In the genomic region with DNA sequence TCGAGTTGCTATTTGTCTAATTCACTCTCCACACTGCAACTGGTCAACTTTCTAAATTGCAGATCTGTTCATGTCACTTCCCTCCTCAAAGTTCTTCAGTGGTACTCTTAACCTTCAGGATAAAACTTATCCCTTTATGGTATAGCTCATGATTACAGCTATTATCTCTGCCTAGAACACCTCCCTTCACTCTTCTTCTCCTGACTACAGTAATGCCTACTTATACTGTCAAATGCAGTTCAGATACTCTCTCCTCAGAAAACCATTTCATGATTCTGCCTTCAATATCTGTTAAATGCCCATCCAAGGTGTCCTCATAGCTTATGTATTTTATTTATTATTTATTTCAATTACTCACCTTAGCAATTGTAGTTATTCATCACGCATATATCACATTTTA, we compare ENCODE assay signal across 28 cellular contexts.
"Had no signal": no experiment of that assay in that cellular context is flagged by ENCODE, and none has a peak within 500 bp of the region (broad histone marks: within the 10 kb centered on the region; RNA-seq: fewer than 3 reads in every experiment).

No MANE protein-coding gene starts in this region.

- H3K4me3 ChIP-seq: left ventricle myocardium inferior, lung, pancreas, prostate gland, skin epidermis, stomach, testis, thyroid gland, transverse colon, upper lobe of left lung had no signal

- H3K4me1 ChIP-seq: left ventricle myocardium inferior, pancreas, prostate gland, stomach, testis, thyroid gland, transverse colon, upper lobe of left lung had no signal

- H3K27me3 Mint-ChIP-seq: naive B cell; stimulated activated naive B cell treated with anti-CD40 and anti-IgM and Interleukin-4, amounts not matched to agents 10 μg/mL and 1 μg/mL and 100 μg/mL, for 72 hours had no signal

- H3K36me3 ChIP-seq: left ventricle myocardium inferior, pancreas, prostate gland, stomach, thyroid gland, transverse colon, upper lobe of left lung had no signal

- DNase-seq: hypothalamus; immature natural killer cell; left ventricle myocardium inferior; mesendoderm; naive B cell; natural killer cell; nephron progenitor cell; nucleus accumbens; pancreas; posterior cingulate gyrus; retina; right cardiac atrium; stimulated activated CD4-positive, alpha-beta T cell treated with anti-CD3 and anti-CD28 coated beads, Interleukin-12 subunit alpha, Interleukin-12 subunit beta, amount 100 ng/mL, for 4 hours; stimulated activated CD4-positive, alpha-beta T cell treated with anti-CD3 and anti-CD28 coated beads, Interleukin-15, amount 100 ng/mL, for 24 hours; stimulated activated CD4-positive, alpha-beta T cell treated with anti-CD3 and anti-CD28 coated beads, Interleukin-2, amount 100 ng/mL, for 24 hours; stimulated activated CD4-positive, alpha-beta T cell treated with anti-CD3 and anti-CD28 coated beads, Interleukin-4, amount 100 ng/mL, for 1 hour; stimulated activated naive B cell treated with anti-CD40 and anti-IgM and Interleukin-4, amounts not matched to agents 10 μg/mL and 1 μg/mL and 100 μg/mL, for 72 hours; stimulated activated naive CD8-positive, alpha-beta T cell treated with anti-CD3 and anti-CD28 coated beads, Interleukin-15, Interleukin-2, amounts not matched to agents 100 U/mL and 50 U/mL, for 24 hours; stomach; testis; thyroid gland; transverse colon; upper lobe of left lung had no signal

- H3K27ac ChIP-seq: left ventricle myocardium inferior, pancreas, prostate gland, skin epidermis, stomach, testis, thyroid gland, transverse colon, upper lobe of left lung had no signal

- H3K36me3 Mint-ChIP-seq: immature natural killer cell; mesothelial cell of epicardium; naive B cell; natural killer cell; stimulated activated naive B cell treated with anti-CD40 and anti-IgM and Interleukin-4, amounts not matched to agents 10 μg/mL and 1 μg/mL and 100 μg/mL, for 72 hours had no signal

- H3K9me3 ChIP-seq: left ventricle myocardium inferior, pancreas, prostate gland, stomach, testis, thyroid gland, transverse colon, upper lobe of left lung had no signal

- H3K4me3 Mint-ChIP-seq: immature natural killer cell; mesothelial cell of epicardium; naive B cell; natural killer cell; nephron progenitor cell; stimulated activated naive B cell treated with anti-CD40 and anti-IgM and Interleukin-4, amounts not matched to agents 10 μg/mL and 1 μg/mL and 100 μg/mL, for 72 hours had no signal

- H3K9me3 Mint-ChIP-seq: immature natural killer cell; mesothelial cell of epicardium; naive B cell; natural killer cell; nephron progenitor cell; stimulated activated naive B cell treated with anti-CD40 and anti-IgM and Interleukin-4, amounts not matched to agents 10 μg/mL and 1 μg/mL and 100 μg/mL, for 72 hours had no signal

- H3K4me1 Mint-ChIP-seq: immature natural killer cell; mesothelial cell of epicardium; naive B cell; natural killer cell; nephron progenitor cell; stimulated activated naive B cell treated with anti-CD40 and anti-IgM and Interleukin-4, amounts not matched to agents 10 μg/mL and 1 μg/mL and 100 μg/mL, for 72 hours had no signal

- H3K27ac Mint-ChIP-seq: immature natural killer cell; mesothelial cell of epicardium; naive B cell; natural killer cell; nephron progenitor cell; stimulated activated naive B cell treated with anti-CD40 and anti-IgM and Interleukin-4, amounts not matched to agents 10 μg/mL and 1 μg/mL and 100 μg/mL, for 72 hours had no signal

- FAIRE-seq: islet of Langerhans, pancreas had no signal

- H3K27me3 ChIP-seq: pancreas, stomach, testis, thyroid gland, transverse colon, upper lobe of left lung had no signal
